ENCODE assay signal across 35 cellular contexts in the genomic region with DNA sequence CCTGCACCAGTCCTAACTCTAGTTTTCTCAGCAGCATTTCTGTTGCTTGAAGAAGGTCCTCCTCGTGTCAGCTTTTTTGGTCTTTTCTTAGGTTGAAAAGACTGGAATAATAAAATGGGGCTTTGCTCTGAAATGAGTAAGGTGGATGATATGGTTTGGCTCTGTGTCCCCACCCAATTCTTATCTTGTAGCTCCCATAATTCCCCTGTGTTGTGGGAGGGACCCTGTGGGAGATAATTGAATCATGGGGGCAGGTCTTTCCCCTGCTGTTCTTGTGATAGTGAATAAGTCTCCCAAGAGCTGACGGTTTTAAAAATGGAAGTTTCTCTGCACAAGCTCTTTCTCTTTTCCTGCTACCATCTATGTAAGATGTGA. TPM values are rescaled to one million over a fixed set of nuclear protein-coding genes. Genes with fewer than 3 reads are reported as not detected.
"Had no signal": no experiment of that assay in that cellular context is flagged by ENCODE, and none has a peak within 500 bp of the region (broad histone marks: within the 10 kb centered on the region; RNA-seq: fewer than 3 reads in every experiment).

No MANE protein-coding gene starts in this region.

- H3K79me2 ChIP-seq: hepatocyte had no signal

- H3K4me1 Mint-ChIP-seq: activated CD4-positive, alpha-beta T cell treated with anti-CD3 and anti-CD28 coated beads for 36 hours; activated CD8-positive, alpha-beta memory T cell treated with anti-CD3 and anti-CD28 coated beads, Interleukin-2, amount 10 ng/mL, durations not matched to agents 7 days and 5 days; brain had no signal

- H3K4me1 ChIP-seq: ascending aorta, breast epithelium, colonic mucosa, esophagus squamous epithelium, gastroesophageal sphincter had no signal

- H3K27me3 ChIP-seq: ascending aorta, breast epithelium, cardiac muscle cell, colonic mucosa, gastroesophageal sphincter, heart right ventricle, hepatocyte had no signal

- H2AFZ ChIP-seq: hepatocyte had no signal

- H3K4me2 ChIP-seq: hepatocyte had no signal

- H3K36me3 Mint-ChIP-seq: activated CD4-positive, alpha-beta memory T cell treated with anti-CD3 and anti-CD28 coated beads for 36 hours; activated naive CD8-positive, alpha-beta T cell treated with anti-CD3 and anti-CD28 coated beads, Interleukin-2, amount 10 ng/mL, durations not matched to agents 7 days and 5 days; brain had no signal

- DNase-seq: activated CD4-positive, alpha-beta memory T cell treated with anti-CD3 and anti-CD28 coated beads for 36 hours; activated CD4-positive, alpha-beta T cell treated with anti-CD3 and anti-CD28 coated beads for 36 hours; activated CD4-positive, alpha-beta T cell treated with anti-CD3 and anti-CD28 coated beads, Interleukin-2, amount 10 ng/mL, durations not matched to agents 24 days and 14 days; activated CD4-positive, CD25-positive, alpha-beta regulatory T cell; activated CD4-positive, CD25-positive, alpha-beta regulatory T cell treated with anti-CD3 and anti-CD28 coated beads, Interleukin-2, amount 50 U/mL, for 72 hours; activated CD8-positive, alpha-beta memory T cell treated with anti-CD3 and anti-CD28 coated beads, Interleukin-2, amount 10 ng/mL, durations not matched to agents 7 days and 5 days; activated CD8-positive, alpha-beta memory T cell treated with anti-CD3 and anti-CD28 coated beads, Interleukin-2, amount 50 U/mL, for 4 hours; activated CD8-positive, alpha-beta T cell treated with anti-CD3 and anti-CD28 coated beads, Interleukin-2, amount 10 ng/mL, durations not matched to agents 7 days and 5 days; activated effector memory CD4-positive, alpha-beta T cell treated with anti-CD3 and anti-CD28 coated beads, Interleukin-2, amount 50 U/mL, for 16 hours; activated naive CD4-positive, alpha-beta T cell treated with anti-CD3 and anti-CD28 coated beads for 36 hours; activated naive CD8-positive, alpha-beta T cell treated with anti-CD3 and anti-CD28 coated beads, Interleukin-2, amount 10 ng/mL, durations not matched to agents 7 days and 5 days; activated T-cell treated with anti-CD3 and anti-CD28 coated beads, Interleukin-2, amount 50 U/mL, for 1 hour; activated T-cell treated with anti-CD3 and anti-CD28 coated beads, Interleukin-2, amount 50 U/mL, for 48 hours; central memory CD4-positive, alpha-beta T cell; cerebellar nuclear complex; colonic mucosa; effector CD8-positive, alpha-beta T cell; esophagus squamous epithelium; foreskin melanocyte; heart right ventricle; T1000 had no signal

- H3K36me3 ChIP-seq: ascending aorta, breast epithelium, colonic mucosa, esophagus squamous epithelium, gastroesophageal sphincter, heart right ventricle had no signal

- H3K27me3 Mint-ChIP-seq: activated CD4-positive, alpha-beta T cell treated with anti-CD3 and anti-CD28 coated beads for 36 hours had no signal

- H3K4me3 Mint-ChIP-seq: activated CD4-positive, alpha-beta memory T cell treated with anti-CD3 and anti-CD28 coated beads for 36 hours; activated CD4-positive, alpha-beta T cell treated with anti-CD3 and anti-CD28 coated beads for 36 hours; activated CD4-positive, alpha-beta T cell treated with anti-CD3 and anti-CD28 coated beads, Interleukin-2, amount 10 ng/mL, durations not matched to agents 24 days and 14 days; activated CD8-positive, alpha-beta memory T cell treated with anti-CD3 and anti-CD28 coated beads, Interleukin-2, amount 10 ng/mL, durations not matched to agents 7 days and 5 days; activated CD8-positive, alpha-beta T cell treated with anti-CD3 and anti-CD28 coated beads, Interleukin-2, amount 10 ng/mL, durations not matched to agents 7 days and 5 days; activated naive CD4-positive, alpha-beta T cell treated with anti-CD3 and anti-CD28 coated beads for 36 hours; activated naive CD8-positive, alpha-beta T cell treated with anti-CD3 and anti-CD28 coated beads, Interleukin-2, amount 10 ng/mL, durations not matched to agents 7 days and 5 days; activated T-helper 1 cell treated with anti-CD3 and anti-CD28 coated beads, Interleukin-12 subunit alpha, Interleukin-12 subunit beta, Interleukin-2, Interleukin-4 antibody, amounts not matched to agents 30 ng/mL and 10 ng/mL and 1 ng/mL, durations not matched to agents 14 hours and 24 hours and 36 hours; brain; T-helper 2 cell treated with Interferon-gamma antibody and Interleukin-4, amounts not matched to agents 5 μg/mL and 100 μg/mL, for 36 hours had no signal

- H3K9me3 Mint-ChIP-seq: activated naive CD4-positive, alpha-beta T cell treated with anti-CD3 and anti-CD28 coated beads for 36 hours had no signal

- H3K4me3 ChIP-seq: ascending aorta, breast epithelium, cardiac muscle cell, colonic mucosa, esophagus squamous epithelium, gastroesophageal sphincter, heart right ventricle, hepatocyte had no signal

- H3K27ac ChIP-seq: ascending aorta, breast epithelium, colonic mucosa, esophagus squamous epithelium, gastroesophageal sphincter, heart right ventricle, hepatocyte had no signal

- ATAC-seq: activated CD4-positive, alpha-beta T cell treated with anti-CD3 and anti-CD28 coated beads for 36 hours; activated CD8-positive, alpha-beta memory T cell treated with anti-CD3 and anti-CD28 coated beads, Interleukin-2, amount 10 ng/mL, durations not matched to agents 7 days and 5 days; activated CD8-positive, alpha-beta T cell treated with anti-CD3 and anti-CD28 coated beads, Interleukin-2, amount 10 ng/mL, durations not matched to agents 7 days and 5 days; activated naive CD4-positive, alpha-beta T cell treated with anti-CD3 and anti-CD28 coated beads, Interleukin-2, amount 50 U/mL, for 72 hours; gastroesophageal sphincter; heart right ventricle had no signal

- H3K9me3 ChIP-seq: ascending aorta, colonic mucosa, esophagus squamous epithelium had no signal

- H3K27ac Mint-ChIP-seq: activated CD4-positive, alpha-beta memory T cell treated with anti-CD3 and anti-CD28 coated beads for 36 hours; activated CD4-positive, alpha-beta T cell treated with anti-CD3 and anti-CD28 coated beads for 36 hours; activated CD4-positive, alpha-beta T cell treated with anti-CD3 and anti-CD28 coated beads, Interleukin-2, amount 10 ng/mL, durations not matched to agents 24 days and 14 days; activated CD8-positive, alpha-beta memory T cell treated with anti-CD3 and anti-CD28 coated beads, Interleukin-2, amount 10 ng/mL, durations not matched to agents 7 days and 5 days; activated CD8-positive, alpha-beta T cell treated with anti-CD3 and anti-CD28 coated beads, Interleukin-2, amount 10 ng/mL, durations not matched to agents 7 days and 5 days; activated naive CD4-positive, alpha-beta T cell treated with anti-CD3 and anti-CD28 coated beads for 36 hours; activated naive CD4-positive, alpha-beta T cell treated with anti-CD3 and anti-CD28 coated beads, Interleukin-2, amount 50 U/mL, for 72 hours; activated naive CD8-positive, alpha-beta T cell treated with anti-CD3 and anti-CD28 coated beads, Interleukin-2, amount 10 ng/mL, durations not matched to agents 7 days and 5 days; activated T-helper 1 cell treated with anti-CD3 and anti-CD28 coated beads, Interleukin-12 subunit alpha, Interleukin-12 subunit beta, Interleukin-2, Interleukin-4 antibody, amounts not matched to agents 30 ng/mL and 10 ng/mL and 1 ng/mL, durations not matched to agents 14 hours and 24 hours and 36 hours; activated T-helper 2 cell treated with anti-CD3 and anti-CD28 coated beads, Interferon-gamma antibody, Interleukin-2, Interleukin-4, amounts not matched to agents 10 μg/mL and 5 μg/mL and 100 μg/mL, durations not matched to agents 14 hours and 24 hours and 36 hours; brain; T-helper 2 cell treated with Interferon-gamma antibody and Interleukin-4, amounts not matched to agents 5 μg/mL and 100 μg/mL, for 36 hours had no signal

RNA-seq across cellular contexts. Expression of gene LIX1, which starts 53.6 kb away (rescaled TPM):
- total RNA-seq: activated CD4-positive, alpha-beta memory T cell treated with anti-CD3 and anti-CD28 coated beads for 36 hours; activated CD4-positive, alpha-beta T cell treated with anti-CD3 and anti-CD28 coated beads for 36 hours; activated CD4-positive, alpha-beta T cell treated with anti-CD3 and anti-CD28 coated beads, Interleukin-2, amount 10 ng/mL, durations not matched to agents 24 days and 14 days; activated CD8-positive, alpha-beta memory T cell treated with anti-CD3 and anti-CD28 coated beads for 36 hours; activated CD8-positive, alpha-beta memory T cell treated with anti-CD3 and anti-CD28 coated beads, Interleukin-2, amount 10 ng/mL, durations not matched to agents 7 days and 5 days; activated CD8-positive, alpha-beta T cell treated with anti-CD3 and anti-CD28 coated beads, Interleukin-2, amount 10 ng/mL, durations not matched to agents 7 days and 5 days; activated naive CD4-positive, alpha-beta T cell treated with anti-CD3 and anti-CD28 coated beads for 36 hours; activated naive CD4-positive, alpha-beta T cell treated with anti-CD3 and anti-CD28 coated beads, Interleukin-2, amount 50 U/mL, for 72 hours; activated naive CD8-positive, alpha-beta T cell treated with anti-CD3 and anti-CD28 coated beads, Interleukin-2, amount 10 ng/mL, durations not matched to agents 7 days and 5 days; activated T-helper 1 cell treated with anti-CD3 and anti-CD28 coated beads, Interleukin-12 subunit alpha, Interleukin-12 subunit beta, Interleukin-2, Interleukin-4 antibody, amounts not matched to agents 30 ng/mL and 10 ng/mL and 1 ng/mL, durations not matched to agents 14 hours and 24 hours and 36 hours; activated T-helper 2 cell treated with anti-CD3 and anti-CD28 coated beads, Interferon-gamma antibody, Interleukin-2, Interleukin-4, amounts not matched to agents 10 μg/mL and 5 μg/mL and 100 μg/mL, durations not matched to agents 14 hours and 24 hours and 36 hours; ascending aorta; dermis microvascular lymphatic vessel endothelial cell; esophagus squamous epithelium; fibroblast of lung; glomerular endothelial cell; heart right ventricle had no signal
- polyA plus RNA-seq: fibroblast of lung had no signal
